Comparison of ENCODE assay signal across 15 cellular contexts in the genomic region with DNA sequence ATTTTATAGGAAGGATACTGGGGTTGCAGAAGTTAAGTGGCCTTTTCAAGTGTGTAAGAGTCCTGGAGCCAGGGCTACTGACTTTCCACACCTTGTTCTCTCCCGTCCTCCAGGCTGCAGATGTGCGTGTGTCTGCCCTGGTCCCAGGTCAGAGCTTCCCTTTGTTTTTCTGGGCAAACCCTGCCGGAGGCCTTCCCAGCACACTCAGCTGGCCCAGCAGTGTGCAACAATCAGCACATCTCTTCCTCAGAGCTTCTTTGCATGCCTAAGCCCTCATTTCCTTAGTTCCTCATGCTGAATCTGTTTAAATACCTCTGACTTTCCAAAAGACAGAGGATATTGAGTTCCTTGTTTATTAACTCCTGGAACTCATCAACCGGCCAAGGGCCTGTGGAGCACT.
DNase-seq lines count a peak whose midpoint lies in the region; ATAC-seq and TF ChIP-seq lines count a peak whose summit lies in the region.
"Had no signal": no experiment of that assay in that cellular context is flagged by ENCODE, and none has a peak within 500 bp of the region (broad histone marks: within the 10 kb centered on the region; RNA-seq: fewer than 3 reads in every experiment).

No MANE protein-coding gene starts in this region.

- H3F3A ChIP-seq in neural progenitor cell (ENCODE audit: low read depth) = peaks cover 43% of the 10 kb centered on the region

- peak overlapping the region; percentile 19 for H3K4me2 ChIP-seq in neural progenitor cell

- H3K4me1 Mint-ChIP-seq in CD4-positive, alpha-beta memory T cell = peaks cover 40 to 50% (median 46%) of the 10 kb centered on the region in 4 donors
- H3K4me1 Mint-ChIP-seq in IgD-negative memory B cell (peaks cover 6 to 17% (median 11%) of the 10 kb centered on the region in 3 donors), neural progenitor cell (peaks cover 46% of the 10 kb centered on the region)
- peaks cover 6% of the 10 kb centered on the region for H3K4me1 Mint-ChIP-seq in dendritic cell treated with granulocyte-macrophage colony-stimulating factor and Interleukin-4, amounts not matched to agents 40 ng/mL and 50 ng/mL, for 4 days (ENCODE audit: low read depth)
- H3K4me1 Mint-ChIP-seq in CD4-positive, alpha-beta T cell (ENCODE audit: low read depth) = peaks cover 47% of the 10 kb centered on the region

- ATAC-seq in CD4-positive, alpha-beta T cell (ENCODE audit: poor library complexity) = no peak
- no peak for ATAC-seq in left lung
- ATAC-seq: K562 had no signal

- H3K27ac ChIP-seq in CD4-positive, alpha-beta memory T cell (ENCODE audit: low read depth, low read length) = no peak overlapping the region
- H3K27ac ChIP-seq in neural progenitor cell (peak overlapping the region; percentile 7), left lung (no peak overlapping the region)
- no peak overlapping the region for H3K27ac ChIP-seq in CD4-positive, alpha-beta T cell (ENCODE audit: low read depth, low read length)
- H3K27ac ChIP-seq: C4-2B, SJCRH30 had no signal

- H3K36me3 ChIP-seq in CD4-positive, alpha-beta memory T cell (ENCODE audit: insufficient read depth, low read length) = peaks cover 59% of the 10 kb centered on the region
- H3K36me3 ChIP-seq in neural progenitor cell = no peaks in the 10 kb centered on the region
- peaks cover 0 to 87% of the 10 kb centered on the region in 2 donors for H3K36me3 ChIP-seq in left lung
- H3K36me3 ChIP-seq: SJCRH30 had no signal

- intact Hi-C loops in CD4-positive, alpha-beta memory T cell (cut with micrococcal nuclease) = no loop called here
- intact Hi-C loops in dendritic cell treated with granulocyte-macrophage colony-stimulating factor and Interleukin-4, amounts not matched to agents 40 ng/mL and 50 ng/mL, for 4 days (cut with micrococcal nuclease) = no loop called here
- intact Hi-C loops in CD4-positive, alpha-beta T cell (cut with DNase I, micrococcal nuclease) = no loop called here
- intact Hi-C loops in left lung (cut with DNase I) (no loop called here), lower leg skin (cut with DNase I; ENCODE audit: low total_unique reads) (no loop called here)

- H3K36me3 Mint-ChIP-seq in CD4-positive, alpha-beta memory T cell = peaks cover 56 to 83% of the 10 kb centered on the region in 2 donors
- H3K36me3 Mint-ChIP-seq in IgD-negative memory B cell = peaks cover 10% of the 10 kb centered on the region
- peaks cover 98% of the 10 kb centered on the region for H3K36me3 Mint-ChIP-seq in dendritic cell treated with granulocyte-macrophage colony-stimulating factor and Interleukin-4, amounts not matched to agents 40 ng/mL and 50 ng/mL, for 4 days (ENCODE audit: low read depth)
- no peaks in the 10 kb centered on the region for H3K36me3 Mint-ChIP-seq in neural progenitor cell
- peaks cover 85% of the 10 kb centered on the region for H3K36me3 Mint-ChIP-seq in CD4-positive, alpha-beta T cell (ENCODE audit: low read depth)

- no peaks in the 10 kb centered on the region for H3K9me3 Mint-ChIP-seq in CD4-positive, alpha-beta memory T cell
- H3K9me3 Mint-ChIP-seq in IgD-negative memory B cell = no peaks in the 10 kb centered on the region
- no peaks in the 10 kb centered on the region for H3K9me3 Mint-ChIP-seq in dendritic cell treated with granulocyte-macrophage colony-stimulating factor and Interleukin-4, amounts not matched to agents 40 ng/mL and 50 ng/mL, for 4 days
- H3K9me3 Mint-ChIP-seq in neural progenitor cell = peaks cover 2% of the 10 kb centered on the region
- H3K9me3 Mint-ChIP-seq in CD4-positive, alpha-beta T cell = no peaks in the 10 kb centered on the region

- H2AFZ ChIP-seq in neural progenitor cell (replicated peaks) = peak overlapping the region; percentile 57

- no peaks in the 10 kb centered on the region for H3K27me3 Mint-ChIP-seq in CD4-positive, alpha-beta memory T cell
- H3K27me3 Mint-ChIP-seq in IgD-negative memory B cell (no peaks in the 10 kb centered on the region), neural progenitor cell (ENCODE audit: insufficient read depth, low read depth) (peaks cover 4% of the 10 kb centered on the region)
- H3K27me3 Mint-ChIP-seq in dendritic cell treated with granulocyte-macrophage colony-stimulating factor and Interleukin-4, amounts not matched to agents 40 ng/mL and 50 ng/mL, for 4 days = no peaks in the 10 kb centered on the region
- no peaks in the 10 kb centered on the region for H3K27me3 Mint-ChIP-seq in CD4-positive, alpha-beta T cell

- no peaks in the 10 kb centered on the region for H3K27me3 ChIP-seq in CD4-positive, alpha-beta memory T cell (ENCODE audit: insufficient read depth, low read length)
- H3K27me3 ChIP-seq in neural progenitor cell (no peaks in the 10 kb centered on the region), left lung (no peaks in the 10 kb centered on the region)
- H3K27me3 ChIP-seq in CD4-positive, alpha-beta T cell (ENCODE audit: control insufficient read depth, insufficient read depth, low read length) = no peaks in the 10 kb centered on the region
- H3K27me3 ChIP-seq: SJCRH30 had no signal

- POLR2A ChIA-PET in CD4-positive, alpha-beta memory T cell (lab: Charles Lee; ENCODE audit: partially characterized antibody) = interaction anchor here (1.1 kb wide), 1 partner anchor 57 kb away, joined by 3 read pairs; no protein-coding TSS in a partner anchor
- POLR2A ChIA-PET in CD4-positive, alpha-beta T cell (lab: Charles Lee) = interaction anchor here (1.7 kb wide), 1 partner anchor 40 kb away, joined by 3 read pairs; no protein-coding TSS in a partner anchor

- H3K27ac Mint-ChIP-seq in CD4-positive, alpha-beta memory T cell = peak overlapping the region in 4 of 7 donors; percentile 15 to 62 (median 51)
- H3K27ac Mint-ChIP-seq in IgD-negative memory B cell (peak overlapping the region in 2 of 3 donors; percentile 43 to 67), neural progenitor cell (peak overlapping the region; percentile 58)
- peak overlapping the region; percentile 17 for H3K27ac Mint-ChIP-seq in dendritic cell treated with granulocyte-macrophage colony-stimulating factor and Interleukin-4, amounts not matched to agents 40 ng/mL and 50 ng/mL, for 4 days
- no peak overlapping the region for H3K27ac Mint-ChIP-seq in CD4-positive, alpha-beta T cell

- 79 to 84% methylated on average over 4 of the region's 4 CpGs for whole genome bisulfite sequencing in lower leg skin, 2 donors

- H3K9ac ChIP-seq in neural progenitor cell = no peak overlapping the region

- no peak overlapping the region for H3K4me3 ChIP-seq in CD4-positive, alpha-beta memory T cell (ENCODE audit: low read length in 2 of 2)
- H3K4me3 ChIP-seq in neural progenitor cell = no peak overlapping the region
- H3K4me3 ChIP-seq in left lung = no peak overlapping the region
- no peak overlapping the region for H3K4me3 ChIP-seq in lower leg skin (ENCODE audit: low read depth, poor library complexity, severe bottlenecking)
- H3K4me3 ChIP-seq: K562, SJCRH30 had no signal

- CTCF ChIA-PET in CD4-positive, alpha-beta memory T cell (lab: Charles Lee; ENCODE audit: partially characterized antibody) = interaction anchor here (0.9 to 3.5 kb wide), 3 partner anchors 10 to 72 kb away, joined by 3 to 17 read pairs (median 10); no protein-coding TSS in a partner anchor
- CTCF ChIA-PET in CD4-positive, alpha-beta T cell (lab: Charles Lee) = interaction anchor here (2.3 kb wide), 1 partner anchor 62 kb away, joined by 6 read pairs; no protein-coding TSS in a partner anchor

- H3K4me3 Mint-ChIP-seq in CD4-positive, alpha-beta memory T cell = peak overlapping the region in 1 of 8 donors; percentile 37
- no peak overlapping the region for H3K4me3 Mint-ChIP-seq in IgD-negative memory B cell
- H3K4me3 Mint-ChIP-seq in dendritic cell treated with granulocyte-macrophage colony-stimulating factor and Interleukin-4, amounts not matched to agents 40 ng/mL and 50 ng/mL, for 4 days = no peak overlapping the region
- no peak overlapping the region for H3K4me3 Mint-ChIP-seq in neural progenitor cell
- H3K4me3 Mint-ChIP-seq in CD4-positive, alpha-beta T cell = no peak overlapping the region

- DNase-seq in CD4-positive, alpha-beta memory T cell = no peak
- DNase-seq in neural progenitor cell (ENCODE audit: low spot score) (peak; percentile 25), left lung (no peak), SKM-1 (lab: John Stamatoyannopoulos, UW; ENCODE audit: unreplicated experiment) (no peak), lower leg skin (ENCODE audit: low spot score in 2 of 2) (no peak)
- DNase-seq in CD4-positive, alpha-beta T cell = no peak
- DNase-seq: DMS53, HCEC 1CT, NCI-H1694 treated with DMSO at 0.1 percent for 48 hours, NCI-H748 treated with DMSO at 0.1 percent for 48 hours, SJCRH30 had no signal

- H3K4me1 ChIP-seq in CD4-positive, alpha-beta memory T cell (ENCODE audit: insufficient read depth, low read length) = peaks cover 25% of the 10 kb centered on the region
- H3K4me1 ChIP-seq in neural progenitor cell (peaks cover 56% of the 10 kb centered on the region), left lung (peaks cover 0 to 11% of the 10 kb centered on the region in 2 donors)

- no peaks in the 10 kb centered on the region for H3K9me3 ChIP-seq in CD4-positive, alpha-beta memory T cell (ENCODE audit: control insufficient read depth in 1 of 2, low read length in 2 of 2)
- no peaks in the 10 kb centered on the region for H3K9me3 ChIP-seq in neural progenitor cell (ENCODE audit: low read depth)
- H3K9me3 ChIP-seq in CD4-positive, alpha-beta T cell (ENCODE audit: control insufficient read depth, low read length) = no peaks in the 10 kb centered on the region
- H3K9me3 ChIP-seq in left lung = no peaks in the 10 kb centered on the region
- H3K9me3 ChIP-seq: SJCRH30 had no signal

- H4K20me1 ChIP-seq in neural progenitor cell (ENCODE audit: low read depth) = no peaks in the 10 kb centered on the region

- TF ChIP-seq POLR2A in lower leg skin (IDR thresholded peaks at IDR 0.05) = no peak

- TF ChIP-seq CTCF in neural progenitor cell (IDR thresholded peaks at IDR 0.05) = no peak
- no peak for TF ChIP-seq CTCF in CD4-positive, alpha-beta T cell (IDR thresholded peaks at IDR 0.05)
- TF ChIP-seq CTCF in left lung (IDR thresholded peaks at IDR 0.05) = no peak
- no peak for TF ChIP-seq CTCF in lower leg skin (IDR thresholded peaks at IDR 0.05)

- H3K79me2 ChIP-seq in neural progenitor cell (ENCODE audit: low read depth) = no peaks in the 10 kb centered on the region
